Comparison of ENCODE assay signal across 26 cellular contexts in genomic region chr5:122584411-122585110, GRCh38.
DNase-seq lines count a peak whose midpoint lies in the region; ATAC-seq and FAIRE-seq lines count a peak whose summit lies in the region.
"Had no signal": no experiment of that assay in that cellular context is flagged by ENCODE, and none has a peak within 500 bp of the region (broad histone marks: within the 10 kb centered on the region; RNA-seq: fewer than 3 reads in every experiment).

No MANE protein-coding gene starts in this region.

- no peak overlapping the region for H3K23ac ChIP-seq in mesenchymal stem cell (ENCODE audit: low read length in 2 of 2)

- WGBS in mesenchymal stem cell, result 42% methylated on average over 7 of the region's 8 CpGs

- no peak overlapping the region for H2BK5ac ChIP-seq in mesenchymal stem cell (ENCODE audit: low read depth, low read length, poor library complexity, severe bottlenecking)

- DNase-seq in AG08396 (ENCODE audit: low spot score) (peak; percentile 13), ELF-1 (ENCODE audit: low read depth, low spot score) (peak; percentile 11), adipocyte (ENCODE audit: low read depth) (no peak), mesenchymal stem cell (peak; percentile 12), frontal cortex (ENCODE audit: low spot score in 2 of 2) (no peak), nucleus accumbens (lab: John Stamatoyannopoulos, UW) (no peak)
- no peak for DNase-seq in activated CD4-positive, alpha-beta T cell treated with anti-CD3 and anti-CD28 coated beads, Interleukin-2, amount 50 U/mL, for 1 hour
- DNase-seq: activated CD4-positive, alpha-beta T cell treated with anti-CD3 and anti-CD28 coated beads, Interleukin-2, amount 50 U/mL, for 4 hours; activated naive CD4-positive, alpha-beta T cell treated with Interleukin-2 at 50 U/mL for 16 hours; body of pancreas; dermis blood vessel endothelial cell; left colon; MV-4-11; NCI-H1694 treated with DMSO at 0.1 percent for 48 hours; NCI-H510A treated with DMSO at 0.1 percent for 48 hours; NK-92 treated with Interleukin-12 subunit alpha and Interleukin-12 subunit beta, amount 100 ng/mL, for 24 hours; PC-9; right cardiac atrium; stimulated activated CD4-positive, alpha-beta T cell treated with anti-CD3 and anti-CD28 coated beads, Interleukin-4, amount 100 ng/mL, for 1 hour; trophoblast cell had no signal

- H3K4ac ChIP-seq in mesenchymal stem cell (ENCODE audit: low read depth in 1 of 2, low read length in 2 of 2), result no peak overlapping the region

- H2BK120ac ChIP-seq in mesenchymal stem cell (ENCODE audit: low read depth, low read length), result no peak overlapping the region

- H3K79me1 ChIP-seq in mesenchymal stem cell (replicated peaks; ENCODE audit: low read length, poor library complexity, severe bottlenecking), result no peaks in the 10 kb centered on the region

- H3K4me3 ChIP-seq in adipocyte (ENCODE audit: low read length), result peak overlapping the region; percentile 54
- no peak overlapping the region for H3K4me3 ChIP-seq in mesenchymal stem cell (ENCODE audit: insufficient read depth in 1 of 2, low read depth in 1 of 2, low read length in 2 of 2)
- H3K4me3 ChIP-seq: body of pancreas, GM12878, HAP-1, PC-9 had no signal

- H4K8ac ChIP-seq in mesenchymal stem cell (ENCODE audit: low read length), result no peak overlapping the region

- H3K36me3 ChIP-seq in adipocyte (ENCODE audit: control insufficient read depth, insufficient read depth, low read length, severe bottlenecking) (no peaks in the 10 kb centered on the region), mesenchymal stem cell (ENCODE audit: control insufficient read depth in 1 of 2, insufficient read depth in 2 of 2, low read depth in 1 of 2, low read length in 2 of 2) (no peaks in the 10 kb centered on the region)
- H3K36me3 ChIP-seq: HAP-1 had no signal

- no peak overlapping the region for H4K91ac ChIP-seq in mesenchymal stem cell (ENCODE audit: low read length)

- no peak for FAIRE-seq in frontal cortex (lab: Jason Lieb, UNC)
- FAIRE-seq: GM12878, TTC549 had no signal

- ATAC-seq in HG02759 (IDR thresholded peaks at IDR 0.05; ENCODE audit: unreplicated experiment), result no peak
- ATAC-seq: body of pancreas, esophagus mucosa, GM12878, left colon, right cardiac atrium, SK-N-SH treated with all-trans-retinoic acid at 6 μM for 48 hours had no signal

- H3K27ac ChIP-seq in mesenchymal stem cell (ENCODE audit: low read length, poor library complexity, severe bottlenecking), result no peak overlapping the region
- H3K27ac ChIP-seq: body of pancreas, PC-9 had no signal

- no peak overlapping the region for H2AFZ ChIP-seq in mesenchymal stem cell (ENCODE audit: low read depth, low read length)
- H2AFZ ChIP-seq: PC-9 had no signal

- H2BK12ac ChIP-seq in mesenchymal stem cell (ENCODE audit: low read length in 2 of 2), result no peak overlapping the region

- H3K4me2 ChIP-seq in mesenchymal stem cell (ENCODE audit: low read length, poor library complexity, severe bottlenecking), result no peak overlapping the region
- H3K4me2 ChIP-seq: PC-9 had no signal

- no peak overlapping the region for H3K14ac ChIP-seq in mesenchymal stem cell (ENCODE audit: low read length in 2 of 2)

- H3K18ac ChIP-seq in mesenchymal stem cell (ENCODE audit: low read depth in 1 of 2, low read length in 2 of 2), result no peak overlapping the region

- no peak overlapping the region for H2BK15ac ChIP-seq in mesenchymal stem cell (ENCODE audit: low read depth, poor library complexity, severe bottlenecking)

- H2AK5ac ChIP-seq in mesenchymal stem cell (ENCODE audit: low read length, severe bottlenecking), result no peak overlapping the region

- H3K9me3 ChIP-seq in adipocyte (ENCODE audit: control insufficient read depth, low read length) (no peaks in the 10 kb centered on the region), mesenchymal stem cell (ENCODE audit: control insufficient read depth, low read length) (no peaks in the 10 kb centered on the region)
- H3K9me3 ChIP-seq: body of pancreas, HAP-1 had no signal

- H3K9ac ChIP-seq in adipocyte (ENCODE audit: low read length) (no peak overlapping the region), mesenchymal stem cell (ENCODE audit: low read length) (no peak overlapping the region)

- H3K4me1 ChIP-seq in adipocyte (ENCODE audit: control insufficient read depth, insufficient read depth, low read length) (peaks cover 24% of the 10 kb centered on the region), mesenchymal stem cell (ENCODE audit: control insufficient read depth, insufficient read depth, low read depth, low read length) (peaks cover 3% of the 10 kb centered on the region)
- H3K4me1 ChIP-seq: body of pancreas, HAP-1 had no signal

- H3K27me3 ChIP-seq in adipocyte (replicated peaks; ENCODE audit: control insufficient read depth, insufficient read depth, low read length) (no peaks in the 10 kb centered on the region), mesenchymal stem cell (ENCODE audit: control insufficient read depth in 1 of 2, insufficient read depth in 1 of 2, low read length in 2 of 2) (peaks cover 0 to 17% of the 10 kb centered on the region in 2 experiments)
- H3K27me3 ChIP-seq: body of pancreas had no signal

Comparison
In these comparisons a context has a peak if more than half of its experiments do, and no peak if none do; other contexts are left out.
1. DNase-seq: peak in AG08396 (single experiment), ELF-1 (single experiment) and mesenchymal stem cell (single experiment); none in adipocyte (single experiment), frontal cortex (0 of 2), nucleus accumbens (0 of 56) and activated CD4-positive, alpha-beta T cell treated with anti-CD3 and anti-CD28 coated beads, Interleukin-2, amount 50 U/mL, for 1 hour (single experiment).